Comparison of ENCODE assay signal across 31 cellular contexts in the genomic region with DNA sequence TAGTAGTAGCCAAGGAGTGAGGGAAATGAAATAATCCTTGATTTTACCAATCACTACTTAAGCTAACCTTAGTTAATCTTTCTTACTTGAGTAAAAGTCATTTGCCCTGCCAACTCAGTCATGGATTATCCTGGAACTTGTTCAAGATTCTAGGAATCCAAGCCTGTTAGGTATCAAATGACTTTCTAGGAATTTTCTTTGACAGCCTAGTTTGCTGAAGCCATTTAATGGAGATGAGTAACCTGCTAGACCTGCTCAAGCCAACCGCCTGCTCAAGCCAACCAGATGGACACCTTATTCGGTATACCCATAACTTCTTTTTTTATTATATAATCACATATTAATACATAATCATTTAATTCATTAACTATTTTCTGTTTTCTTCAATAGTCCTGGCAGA.
"Had no signal": no experiment of that assay in that cellular context is flagged by ENCODE, and none has a peak within 500 bp of the region (broad histone marks: within the 10 kb centered on the region; RNA-seq: fewer than 3 reads in every experiment).

No MANE protein-coding gene starts in this region.

- ATAC-seq: activated naive CD4-positive, alpha-beta T cell treated with anti-CD3 and anti-CD28 coated beads, Interleukin-2, amount 50 U/mL, for 72 hours; activated naive CD8-positive, alpha-beta T cell treated with anti-CD3 and anti-CD28 coated beads, Interleukin-2, amount 50 U/mL, for 24 hours; activated T-cell treated with anti-CD3 and anti-CD28 coated beads, Interleukin-2, amount 50 U/mL, for 4 hours; K562; T-helper 17 cell had no signal

- H3K36me3 ChIP-seq: cardiac muscle cell, Peyer's patch, SJCRH30 had no signal

- H3K27ac ChIP-seq: cardiac muscle cell, Peyer's patch, RWPE1, SJCRH30 had no signal

- H3K27ac Mint-ChIP-seq: activated CD4-positive, alpha-beta memory T cell treated with anti-CD3 and anti-CD28 coated beads for 36 hours; activated CD4-positive, alpha-beta T cell treated with anti-CD3 and anti-CD28 coated beads, Interleukin-2, amount 10 ng/mL, durations not matched to agents 7 days and 5 days; activated naive CD4-positive, alpha-beta T cell treated with anti-CD3 and anti-CD28 coated beads, Interleukin-2, amount 50 U/mL, for 72 hours; activated naive CD8-positive, alpha-beta T cell treated with anti-CD3 and anti-CD28 coated beads, Interleukin-2, amount 50 U/mL, for 24 hours; brain; T-helper 17 cell had no signal

- H3K4me3 ChIP-seq: cardiac muscle cell, K562, Peyer's patch, SJCRH30 had no signal

- H3K4me1 Mint-ChIP-seq: activated CD4-positive, alpha-beta T cell treated with anti-CD3 and anti-CD28 coated beads, Interleukin-2, amount 10 ng/mL, durations not matched to agents 7 days and 5 days; activated naive CD8-positive, alpha-beta T cell treated with anti-CD3 and anti-CD28 coated beads, Interleukin-2, amount 50 U/mL, for 24 hours; brain; T-helper 17 cell had no signal

- DNase-seq: activated CD4-positive, alpha-beta memory T cell treated with anti-CD3 and anti-CD28 coated beads for 36 hours; activated CD4-positive, alpha-beta T cell treated with anti-CD3 and anti-CD28 coated beads, Interleukin-2, amount 10 ng/mL, durations not matched to agents 7 days and 5 days; activated CD4-positive, CD25-positive, alpha-beta regulatory T cell; activated CD8-positive, alpha-beta memory T cell treated with anti-CD3 and anti-CD28 coated beads for 24 hours; activated effector memory CD4-positive, alpha-beta T cell treated with anti-CD3 and anti-CD28 coated beads, Interleukin-2, amount 50 U/mL, for 16 hours; activated naive CD4-positive, alpha-beta T cell treated with Interleukin-2 at 50 U/mL for 16 hours; activated naive CD8-positive, alpha-beta T cell treated with anti-CD3 and anti-CD28 coated beads, Interleukin-2, amount 50 U/mL, for 24 hours; activated T-cell treated with anti-CD3 and anti-CD28 coated beads, Interleukin-2, amount 50 U/mL, for 4 hours; amygdala; Karpas-422; NCI-H1048; NCI-H1930; NCI-H2171; NCI-H2227 treated with DMSO at 0.1 percent for 48 hours; NCI-H446 treated with DMSO at 0.1 percent for 48 hours; NCI-H524 treated with DMSO at 0.1 percent for 48 hours; NCI-H774; NK-92 treated with Interleukin-12 subunit alpha and Interleukin-12 subunit beta, amount 100 ng/mL, for 24 hours; OCI-M1; Peyer's patch; Right ventricle myocardium superior; SJCRH30; T-helper 17 cell; T-helper 9 cell had no signal

- H3K9me3 ChIP-seq: Peyer's patch, SJCRH30 had no signal

- H3K27me3 Mint-ChIP-seq: activated CD4-positive, alpha-beta memory T cell treated with anti-CD3 and anti-CD28 coated beads for 36 hours; activated CD4-positive, alpha-beta T cell treated with anti-CD3 and anti-CD28 coated beads, Interleukin-2, amount 10 ng/mL, durations not matched to agents 7 days and 5 days; activated naive CD8-positive, alpha-beta T cell treated with anti-CD3 and anti-CD28 coated beads, Interleukin-2, amount 50 U/mL, for 24 hours; brain; T-helper 17 cell had no signal

- H3K4me1 ChIP-seq: Peyer's patch, SJCRH30 had no signal

- FAIRE-seq: astrocyte, K562, TTC549 had no signal

- H3K4me3 Mint-ChIP-seq: activated CD4-positive, alpha-beta memory T cell treated with anti-CD3 and anti-CD28 coated beads for 36 hours; activated CD4-positive, alpha-beta T cell treated with anti-CD3 and anti-CD28 coated beads, Interleukin-2, amount 10 ng/mL, durations not matched to agents 7 days and 5 days; activated naive CD8-positive, alpha-beta T cell treated with anti-CD3 and anti-CD28 coated beads, Interleukin-2, amount 50 U/mL, for 24 hours; activated T-cell treated with anti-CD3 and anti-CD28 coated beads, Interleukin-2, amount 50 U/mL, for 4 hours; brain; T-helper 17 cell had no signal

- H3K36me3 Mint-ChIP-seq: activated CD4-positive, alpha-beta memory T cell treated with anti-CD3 and anti-CD28 coated beads for 36 hours; activated naive CD4-positive, alpha-beta T cell treated with anti-CD3 and anti-CD28 coated beads, Interleukin-2, amount 50 U/mL, for 72 hours had no signal

- H3K9me3 Mint-ChIP-seq: activated CD4-positive, alpha-beta memory T cell treated with anti-CD3 and anti-CD28 coated beads for 36 hours; activated CD4-positive, alpha-beta T cell treated with anti-CD3 and anti-CD28 coated beads, Interleukin-2, amount 10 ng/mL, durations not matched to agents 7 days and 5 days; activated naive CD4-positive, alpha-beta T cell treated with anti-CD3 and anti-CD28 coated beads, Interleukin-2, amount 50 U/mL, for 72 hours; activated naive CD8-positive, alpha-beta T cell treated with anti-CD3 and anti-CD28 coated beads, Interleukin-2, amount 50 U/mL, for 24 hours; activated T-cell treated with anti-CD3 and anti-CD28 coated beads, Interleukin-2, amount 50 U/mL, for 4 hours had no signal

- H3K27me3 ChIP-seq: cardiac muscle cell, Peyer's patch, SJCRH30 had no signal
